Comparison of ENCODE assay signal across 8 cellular contexts in the genomic region with DNA sequence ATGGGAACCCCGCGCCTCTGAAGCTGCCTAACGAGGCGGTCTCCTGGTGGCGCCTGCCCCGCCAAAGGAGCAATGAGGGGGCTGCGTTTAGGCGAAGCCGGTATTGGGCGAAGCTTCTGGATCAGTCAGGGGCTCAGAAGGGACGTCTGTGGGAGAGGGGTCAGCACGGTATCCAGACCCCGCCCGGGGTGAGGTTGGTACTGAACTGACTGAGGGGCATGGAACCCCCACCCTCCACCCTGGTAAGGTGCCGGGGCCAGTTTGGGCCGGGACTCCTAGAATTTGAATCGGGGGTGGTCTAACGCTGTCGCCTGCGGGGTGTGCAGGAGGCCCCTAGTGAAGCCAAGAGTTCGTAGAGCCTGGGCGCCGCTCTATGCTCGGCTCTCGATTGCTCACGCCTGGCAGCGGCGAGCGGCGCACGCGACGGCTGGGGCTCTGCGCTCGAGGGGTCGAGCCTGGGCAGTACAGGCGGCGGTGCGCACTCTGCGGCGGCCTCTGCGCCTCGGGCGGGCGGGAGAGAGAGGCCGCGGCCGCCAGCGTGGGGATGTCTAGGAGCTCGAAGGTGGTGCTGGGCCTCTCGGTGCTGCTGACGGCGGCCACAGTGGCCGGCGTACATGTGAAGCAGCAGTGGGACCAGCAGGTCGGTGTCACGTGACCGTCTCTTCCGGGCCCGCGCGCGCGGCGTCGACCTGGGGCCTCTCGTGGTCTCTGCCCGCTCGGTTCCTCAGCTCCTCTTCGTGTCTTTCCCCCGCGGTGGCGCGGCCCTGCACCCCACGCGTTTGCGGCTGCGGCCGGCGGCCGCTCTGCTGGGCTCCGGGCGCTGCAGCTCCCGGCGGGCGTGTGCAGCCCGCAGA. TPM values are rescaled to one million over a fixed set of nuclear protein-coding genes. Genes with fewer than 3 reads are reported as not detected.
A peak's percentile ranks its signal among the peaks of the same experiment; 100 is the strongest.
DNase-seq lines count a peak whose midpoint lies in the region; ATAC-seq and TF ChIP-seq lines count a peak whose summit lies in the region.

Gene KAT14 (plus strand): TSS at position 452 of the 854 bp plus-strand sequence. CDS start 4,798 bp downstream, outside the sequence.
Gene PET117 (plus strand): TSS at position 452 of the 854 bp plus-strand sequence. CDS start 93 bp downstream, at position 545.

- H3K36me3 ChIP-seq in ascending aorta (peaks cover 0 to 5% of the 10 kb centered on the region in 2 donors), rectal smooth muscle tissue (ENCODE audit: control insufficient read depth, insufficient read depth, low read length) (peaks cover 4% of the 10 kb centered on the region), vagina (no peaks in the 10 kb centered on the region)

- no peaks in the 10 kb centered on the region for H3K27me3 Mint-ChIP-seq in T-helper 2 cell treated with Interferon-gamma antibody and Interleukin-4, amounts not matched to agents 5 μg/mL and 100 μg/mL, for 36 hours (ENCODE audit: low read depth)

- no peaks in the 10 kb centered on the region for H3K27me3 ChIP-seq in ascending aorta
- no peaks in the 10 kb centered on the region for H3K27me3 ChIP-seq in rectal smooth muscle tissue (ENCODE audit: control insufficient read depth, insufficient read depth, low read length)
- H3K27me3 ChIP-seq in vagina: no peaks in the 10 kb centered on the region

- peak within 1 kb of the TSS; percentile 74 for H3K4me3 Mint-ChIP-seq in T-helper 2 cell treated with Interferon-gamma antibody and Interleukin-4, amounts not matched to agents 5 μg/mL and 100 μg/mL, for 36 hours

- no peaks in the 10 kb centered on the region for H3K9me3 Mint-ChIP-seq in T-helper 2 cell treated with Interferon-gamma antibody and Interleukin-4, amounts not matched to agents 5 μg/mL and 100 μg/mL, for 36 hours

- peak in 1 of 2 donors; percentile 19 for TF ChIP-seq POLR2A in vagina (IDR thresholded peaks at IDR 0.05)

- H3K36me3 Mint-ChIP-seq in T-helper 2 cell treated with Interferon-gamma antibody and Interleukin-4, amounts not matched to agents 5 μg/mL and 100 μg/mL, for 36 hours (ENCODE audit: low read depth): peaks cover 13% of the 10 kb centered on the region

- H3K27ac ChIP-seq in ascending aorta (peak within 1 kb of the TSS; percentile 88), rectal smooth muscle tissue (ENCODE audit: low read depth, low read length) (peak within 1 kb of the TSS; percentile 86), vagina (peak within 1 kb of the TSS; percentile 85)

- H3K4me3 ChIP-seq in ascending aorta: peak within 1 kb of the TSS; percentile 76 to 81
- peak within 1 kb of the TSS; percentile 98 for H3K4me3 ChIP-seq in rectal smooth muscle tissue (ENCODE audit: low read length)
- H3K4me3 ChIP-seq in vagina: peak within 1 kb of the TSS; percentile 82 to 88

- peak; percentile 57 for DNase-seq in NCI-H1694 treated with DMSO at 0.1 percent for 48 hours (lab: John Stamatoyannopoulos, UW)
- DNase-seq in T-helper 2 cell treated with Interferon-gamma antibody and Interleukin-4, amounts not matched to agents 5 μg/mL and 100 μg/mL, for 36 hours (ENCODE audit: low spot score): peak; percentile 92
- peak; percentile 36 to 92 for DNase-seq in ascending aorta (ENCODE audit: low spot score in 2 of 2)
- DNase-seq in hepatic stellate cell (ENCODE audit: low spot score): peak; percentile 78
- DNase-seq in vagina (ENCODE audit: extremely low spot score in 2 of 2): peak in 1 of 2 donors; percentile 88

- intact Hi-C loops in ascending aorta (cut with DNase I) (loop anchor here (2.0 to 5.0 kb wide), 5 partner anchors 150 to 1565 kb away; partner anchors contain the start of genes DZANK1, KIF16B, MGME1 and POLR3F), vagina (cut with DNase I) (no loop called here)

- peaks cover 3 to 18% of the 10 kb centered on the region in 2 donors for H3K4me1 ChIP-seq in ascending aorta
- H3K4me1 ChIP-seq in rectal smooth muscle tissue (ENCODE audit: control insufficient read depth, insufficient read depth, low read length): peaks cover 11% of the 10 kb centered on the region
- H3K4me1 ChIP-seq in vagina: peaks cover 33% of the 10 kb centered on the region

- TF ChIP-seq CTCF in ascending aorta (IDR thresholded peaks at IDR 0.05): no peak
- no peak for TF ChIP-seq CTCF in vagina (IDR thresholded peaks at IDR 0.05)

- H3K27ac Mint-ChIP-seq in T-helper 2 cell treated with Interferon-gamma antibody and Interleukin-4, amounts not matched to agents 5 μg/mL and 100 μg/mL, for 36 hours: peak within 1 kb of the TSS; percentile 83

- peaks cover 22% of the 10 kb centered on the region for H3K4me1 Mint-ChIP-seq in T-helper 2 cell treated with Interferon-gamma antibody and Interleukin-4, amounts not matched to agents 5 μg/mL and 100 μg/mL, for 36 hours (ENCODE audit: low read depth)

- ATAC-seq in GM18502 (IDR thresholded peaks at IDR 0.05; ENCODE audit: poor library complexity, unreplicated experiment): peak; percentile 89
- peak; percentile 75 for ATAC-seq in HG02884 (IDR thresholded peaks at IDR 0.05; ENCODE audit: unreplicated experiment)

- H3K9me3 ChIP-seq in ascending aorta: no peaks in the 10 kb centered on the region
- H3K9me3 ChIP-seq in vagina: no peaks in the 10 kb centered on the region

- peak within 1 kb of the TSS; percentile 88 for H3K9ac ChIP-seq in rectal smooth muscle tissue (ENCODE audit: low read length)

RNA-seq across cellular contexts. Expression of gene KAT14, which starts in this region (rescaled TPM):
- total RNA-seq in ascending aorta: 1.7 TPM
- total RNA-seq in vagina: 11.5 TPM

RNA-seq across cellular contexts. Expression of gene PET117, which starts in this region (rescaled TPM):
- total RNA-seq in ascending aorta (37.1 TPM), vagina (6.1 TPM)
